In genomic region chr3:24615177-24615576, GRCh38 we compare ENCODE assay signal across 27 cellular contexts.
"Had no signal": no experiment of that assay in that cellular context is flagged by ENCODE, and none has a peak within 500 bp of the region (broad histone marks: within the 10 kb centered on the region; RNA-seq: fewer than 3 reads in every experiment).

No MANE protein-coding gene starts in this region.

- H3K4me3 ChIP-seq: heart right ventricle, left ventricle myocardium inferior, lung, neural progenitor cell, psoas muscle, right atrium auricular region, right lobe of liver, suprapubic skin, thoracic aorta, tibial artery, upper lobe of right lung had no signal

- H3K27me3 ChIP-seq: neural progenitor cell, neutrophil, right atrium auricular region, right lobe of liver, suprapubic skin, tibial artery, upper lobe of right lung had no signal

- H3K4me1 ChIP-seq: heart right ventricle, left ventricle myocardium inferior, neural progenitor cell, parathyroid adenoma, psoas muscle, right atrium auricular region, right lobe of liver, suprapubic skin, tibial artery, upper lobe of right lung had no signal

- DNase-seq: heart right ventricle; hippocampal formation; left colon; left ventricle myocardium inferior; mesendoderm; naive B cell; natural killer cell; nephron progenitor cell; occipital lobe; psoas muscle; right lobe of liver; stimulated activated CD4-positive, alpha-beta T cell treated with anti-CD3 and anti-CD28 coated beads, Interleukin-12 subunit alpha, Interleukin-12 subunit beta, amount 100 ng/mL, for 4 hours; stimulated activated CD4-positive, alpha-beta T cell treated with anti-CD3 and anti-CD28 coated beads, Interleukin-15, amount 100 ng/mL, for 24 hours; stimulated activated CD4-positive, alpha-beta T cell treated with anti-CD3 and anti-CD28 coated beads, Interleukin-2, amount 100 ng/mL, for 24 hours; stimulated activated CD4-positive, alpha-beta T cell treated with anti-CD3 and anti-CD28 coated beads, Interleukin-4, amount 100 ng/mL, for 24 hours; stimulated activated naive CD4-positive, alpha-beta T cell; tibial artery; upper lobe of right lung had no signal

- H3K36me3 ChIP-seq: heart right ventricle, left ventricle myocardium inferior, neural progenitor cell, neutrophil, right atrium auricular region, right lobe of liver, suprapubic skin, thoracic aorta, tibial artery, upper lobe of right lung had no signal

- H3K27ac ChIP-seq: heart right ventricle, left ventricle myocardium inferior, neural progenitor cell, neutrophil, parathyroid adenoma, psoas muscle, right atrium auricular region, right lobe of liver, suprapubic skin, thoracic aorta, tibial artery, upper lobe of right lung had no signal

- FAIRE-seq: keratinocyte, urothelium cell line had no signal

- H3K9me3 ChIP-seq: heart right ventricle, left ventricle myocardium inferior, neutrophil, psoas muscle, right atrium auricular region, right lobe of liver, suprapubic skin, thoracic aorta, tibial artery, upper lobe of right lung had no signal
